Comparison of ENCODE assay signal across 18 cellular contexts in the genomic region with DNA sequence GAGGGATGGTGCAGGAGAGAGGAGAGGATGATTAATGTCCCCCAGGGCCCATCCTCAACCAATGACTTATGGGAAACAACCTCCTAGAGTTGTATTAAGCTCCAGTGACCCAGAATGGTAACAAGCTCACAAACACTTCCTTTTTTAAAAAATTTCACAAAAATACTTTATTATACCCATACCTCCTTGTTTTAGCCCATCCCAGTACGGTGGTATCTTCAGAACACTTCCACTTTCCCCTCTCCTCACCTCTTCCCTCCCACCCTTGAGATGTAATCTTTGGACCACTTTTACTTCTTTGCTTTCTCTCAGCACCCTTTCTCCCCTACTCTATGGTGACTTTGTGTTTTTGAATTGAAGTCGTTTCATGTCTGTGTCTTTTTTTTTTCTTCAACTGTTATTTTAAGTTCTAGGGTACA.
DNase-seq lines count a peak whose midpoint lies in the region; ATAC-seq, FAIRE-seq and TF ChIP-seq lines count a peak whose summit lies in the region.
"Had no signal": no experiment of that assay in that cellular context is flagged by ENCODE, and none has a peak within 500 bp of the region (broad histone marks: within the 10 kb centered on the region; RNA-seq: fewer than 3 reads in every experiment).

No MANE protein-coding gene starts in this region.

- CTCF ChIA-PET in CD8-positive, alpha-beta memory T cell (lab: Charles Lee): interaction anchor here (1.2 kb wide), 1 partner anchor 10 kb away, joined by 3 read pairs; no protein-coding TSS in a partner anchor
- CTCF ChIA-PET in naive thymus-derived CD4-positive, alpha-beta T cell (lab: Charles Lee): interaction anchor here (0.6 to 2.3 kb wide), 4 partner anchors 40 to 158 kb away, joined by 3 to 7 read pairs (median 6); no protein-coding TSS in a partner anchor

- no peaks in the 10 kb centered on the region for H3K27me3 ChIP-seq in CD8-positive, alpha-beta memory T cell (ENCODE audit: insufficient read depth, low read length, poor library complexity, severe bottlenecking)
- H3K27me3 ChIP-seq in naive thymus-derived CD4-positive, alpha-beta T cell (ENCODE audit: control insufficient read depth in 2 of 2, insufficient read depth in 2 of 2, low read length in 2 of 2): no peaks in the 10 kb centered on the region
- no peaks in the 10 kb centered on the region for H3K27me3 ChIP-seq in pancreas
- H3K27me3 ChIP-seq: BLaER1, breast epithelium had no signal

- peak overlapping the region; percentile 17 for H3K27ac Mint-ChIP-seq in T-helper 2 cell treated with Interferon-gamma antibody and Interleukin-4, amounts not matched to agents 5 μg/mL and 100 μg/mL, for 36 hours
- H3K27ac Mint-ChIP-seq in CD8-positive, alpha-beta memory T cell: peak overlapping the region; percentile 16 to 88 (median 68)
- peak overlapping the region; percentile 82 for H3K27ac Mint-ChIP-seq in activated T-helper 1 cell treated with anti-CD3 and anti-CD28 coated beads, Interleukin-12 subunit alpha, Interleukin-12 subunit beta, Interleukin-2, Interleukin-4 antibody, amounts not matched to agents 30 ng/mL and 10 ng/mL and 1 ng/mL, durations not matched to agents 14 hours and 24 hours and 36 hours
- peak overlapping the region; percentile 32 to 93 (median 84) for H3K27ac Mint-ChIP-seq in naive thymus-derived CD4-positive, alpha-beta T cell
- H3K27ac Mint-ChIP-seq: dendritic cell treated with granulocyte-macrophage colony-stimulating factor and Interleukin-4, amounts not matched to agents 40 ng/mL and 50 ng/mL, for 4 days had no signal

- H3K27ac ChIP-seq in CD8-positive, alpha-beta memory T cell (ENCODE audit: low read depth, low read length): no peak overlapping the region
- H3K27ac ChIP-seq in naive thymus-derived CD4-positive, alpha-beta T cell (ENCODE audit: low read depth, low read length): peak overlapping the region; percentile 16
- no peak overlapping the region for H3K27ac ChIP-seq in pancreas
- H3K27ac ChIP-seq: BLaER1, breast epithelium had no signal

- H3K36me3 ChIP-seq in CD8-positive, alpha-beta memory T cell (ENCODE audit: insufficient read depth, low read length): no peaks in the 10 kb centered on the region
- peaks cover 0 to 1% (median 0%) of the 10 kb centered on the region in 3 experiments for H3K36me3 ChIP-seq in naive thymus-derived CD4-positive, alpha-beta T cell (ENCODE audit: control insufficient read depth in 2 of 3, insufficient read depth in 3 of 3, low read length in 3 of 3)
- H3K36me3 ChIP-seq in pancreas: no peaks in the 10 kb centered on the region
- H3K36me3 ChIP-seq: BLaER1, breast epithelium, HAP-1 had no signal

- peaks cover 50% of the 10 kb centered on the region for H3K4me1 ChIP-seq in CD8-positive, alpha-beta memory T cell (ENCODE audit: insufficient read depth, low read length)
- H3K4me1 ChIP-seq in naive thymus-derived CD4-positive, alpha-beta T cell (ENCODE audit: control insufficient read depth in 2 of 2, insufficient read depth in 2 of 2, low read length in 2 of 2): peaks cover 9 to 43% of the 10 kb centered on the region in 2 donors
- no peaks in the 10 kb centered on the region for H3K4me1 ChIP-seq in pancreas
- H3K4me1 ChIP-seq: breast epithelium, HAP-1 had no signal

- DNase-seq in T-helper 2 cell treated with Interferon-gamma antibody and Interleukin-4, amounts not matched to agents 5 μg/mL and 100 μg/mL, for 36 hours (ENCODE audit: low spot score): no peak
- DNase-seq in T-helper 2 cell (no peak), pancreas (no peak)
- peak in 1 of 5 donors; percentile 49 for DNase-seq in CD8-positive, alpha-beta memory T cell
- DNase-seq in activated T-helper 1 cell treated with anti-CD3 and anti-CD28 coated beads, Interleukin-12 subunit alpha, Interleukin-12 subunit beta, Interleukin-2, Interleukin-4 antibody, amounts not matched to agents 30 ng/mL and 10 ng/mL and 1 ng/mL, durations not matched to agents 14 hours and 24 hours and 36 hours (ENCODE audit: low spot score): no peak
- DNase-seq in naive thymus-derived CD4-positive, alpha-beta T cell: peak in 5 of 9 donors; percentile 23 to 58 (median 41)
- DNase-seq: 8988T, foreskin fibroblast, KG1, kidney glomerular epithelial cell, NCI-H2029 treated with DMSO at 0.1 percent for 48 hours, trophoblast cell had no signal

- H3K9me3 Mint-ChIP-seq in T-helper 2 cell treated with Interferon-gamma antibody and Interleukin-4, amounts not matched to agents 5 μg/mL and 100 μg/mL, for 36 hours: no peaks in the 10 kb centered on the region
- no peaks in the 10 kb centered on the region for H3K9me3 Mint-ChIP-seq in CD8-positive, alpha-beta memory T cell
- no peaks in the 10 kb centered on the region for H3K9me3 Mint-ChIP-seq in activated T-helper 1 cell treated with anti-CD3 and anti-CD28 coated beads, Interleukin-12 subunit alpha, Interleukin-12 subunit beta, Interleukin-2, Interleukin-4 antibody, amounts not matched to agents 30 ng/mL and 10 ng/mL and 1 ng/mL, durations not matched to agents 14 hours and 24 hours and 36 hours
- no peaks in the 10 kb centered on the region for H3K9me3 Mint-ChIP-seq in naive thymus-derived CD4-positive, alpha-beta T cell
- H3K9me3 Mint-ChIP-seq: dendritic cell treated with granulocyte-macrophage colony-stimulating factor and Interleukin-4, amounts not matched to agents 40 ng/mL and 50 ng/mL, for 4 days had no signal

- ATAC-seq in naive thymus-derived CD4-positive, alpha-beta T cell: peak; percentile 40
- ATAC-seq in GM18520 (IDR thresholded peaks at IDR 0.05; ENCODE audit: unreplicated experiment) (no peak), HG03159 (IDR thresholded peaks at IDR 0.05; ENCODE audit: unreplicated experiment) (no peak), pancreas (no peak)

- peak overlapping the region; percentile 4 for H3K4me3 Mint-ChIP-seq in T-helper 2 cell treated with Interferon-gamma antibody and Interleukin-4, amounts not matched to agents 5 μg/mL and 100 μg/mL, for 36 hours
- peak overlapping the region in 6 of 7 donors; percentile 4 to 86 (median 60) for H3K4me3 Mint-ChIP-seq in CD8-positive, alpha-beta memory T cell
- peak overlapping the region; percentile 48 for H3K4me3 Mint-ChIP-seq in activated T-helper 1 cell treated with anti-CD3 and anti-CD28 coated beads, Interleukin-12 subunit alpha, Interleukin-12 subunit beta, Interleukin-2, Interleukin-4 antibody, amounts not matched to agents 30 ng/mL and 10 ng/mL and 1 ng/mL, durations not matched to agents 14 hours and 24 hours and 36 hours
- H3K4me3 Mint-ChIP-seq in naive thymus-derived CD4-positive, alpha-beta T cell: peak overlapping the region; percentile 41 to 79 (median 76)

- FAIRE-seq in pancreas (lab: Jason Lieb, UNC): no peak

- POLR2A ChIA-PET in CD8-positive, alpha-beta memory T cell (lab: Charles Lee): no interaction called here
- POLR2A ChIA-PET in naive thymus-derived CD4-positive, alpha-beta T cell (lab: Charles Lee): interaction anchor here (0.7 to 2.8 kb wide), 8 partner anchors 9 to 102 kb away, joined by 3 to 20 read pairs (median 4); no protein-coding TSS in a partner anchor

- no peaks in the 10 kb centered on the region for H3K27me3 Mint-ChIP-seq in T-helper 2 cell treated with Interferon-gamma antibody and Interleukin-4, amounts not matched to agents 5 μg/mL and 100 μg/mL, for 36 hours (ENCODE audit: low read depth)
- no peaks in the 10 kb centered on the region for H3K27me3 Mint-ChIP-seq in CD8-positive, alpha-beta memory T cell
- H3K27me3 Mint-ChIP-seq in activated T-helper 1 cell treated with anti-CD3 and anti-CD28 coated beads, Interleukin-12 subunit alpha, Interleukin-12 subunit beta, Interleukin-2, Interleukin-4 antibody, amounts not matched to agents 30 ng/mL and 10 ng/mL and 1 ng/mL, durations not matched to agents 14 hours and 24 hours and 36 hours (ENCODE audit: insufficient read depth): no peaks in the 10 kb centered on the region
- no peaks in the 10 kb centered on the region for H3K27me3 Mint-ChIP-seq in naive thymus-derived CD4-positive, alpha-beta T cell
- H3K27me3 Mint-ChIP-seq: dendritic cell treated with granulocyte-macrophage colony-stimulating factor and Interleukin-4, amounts not matched to agents 40 ng/mL and 50 ng/mL, for 4 days had no signal

- intact Hi-C loops in activated T-helper 1 cell treated with anti-CD3 and anti-CD28 coated beads, Interleukin-12 subunit alpha, Interleukin-12 subunit beta, Interleukin-2, Interleukin-4 antibody, amounts not matched to agents 30 ng/mL and 10 ng/mL and 1 ng/mL, durations not matched to agents 14 hours and 24 hours and 36 hours (cut with micrococcal nuclease): loop anchor here (5.0 kb wide), 4 partner anchors 38 to 297 kb away; a partner anchor contains a TSS
- intact Hi-C loops in naive thymus-derived CD4-positive, alpha-beta T cell (cut with micrococcal nuclease): loop anchor here in 1 of 2 donors (1.0 kb wide), 1 partner anchor 11 kb away; no protein-coding TSS in a partner anchor
- intact Hi-C loops in pancreas (cut with DNase I): no loop called here

- 17 to 48% methylated on average over 2 of the region's 2 CpGs for WGBS in pancreas, 2 donors

- peaks cover 28% of the 10 kb centered on the region for H3K4me1 Mint-ChIP-seq in T-helper 2 cell treated with Interferon-gamma antibody and Interleukin-4, amounts not matched to agents 5 μg/mL and 100 μg/mL, for 36 hours (ENCODE audit: low read depth)
- H3K4me1 Mint-ChIP-seq in CD8-positive, alpha-beta memory T cell: peaks cover 57 to 84% (median 79%) of the 10 kb centered on the region in 3 donors
- H3K4me1 Mint-ChIP-seq in activated T-helper 1 cell treated with anti-CD3 and anti-CD28 coated beads, Interleukin-12 subunit alpha, Interleukin-12 subunit beta, Interleukin-2, Interleukin-4 antibody, amounts not matched to agents 30 ng/mL and 10 ng/mL and 1 ng/mL, durations not matched to agents 14 hours and 24 hours and 36 hours (ENCODE audit: low read depth): peaks cover 66% of the 10 kb centered on the region
- peaks cover 43 to 79% (median 67%) of the 10 kb centered on the region in 7 donors for H3K4me1 Mint-ChIP-seq in naive thymus-derived CD4-positive, alpha-beta T cell

- no peak overlapping the region for H3K4me3 ChIP-seq in CD8-positive, alpha-beta memory T cell (ENCODE audit: low read length)
- H3K4me3 ChIP-seq in naive thymus-derived CD4-positive, alpha-beta T cell (ENCODE audit: low read length): peak overlapping the region; percentile 15
- no peak overlapping the region for H3K4me3 ChIP-seq in pancreas
- H3K4me3 ChIP-seq: BLaER1, breast epithelium, HAP-1 had no signal

- no peak for TF ChIP-seq CTCF in pancreas (IDR thresholded peaks at IDR 0.05)

- no peaks in the 10 kb centered on the region for H3K9me3 ChIP-seq in CD8-positive, alpha-beta memory T cell (ENCODE audit: low read length)
- H3K9me3 ChIP-seq in naive thymus-derived CD4-positive, alpha-beta T cell (ENCODE audit: control insufficient read depth in 2 of 3, low read length in 3 of 3): no peaks in the 10 kb centered on the region
- H3K9me3 ChIP-seq in pancreas: no peaks in the 10 kb centered on the region
- H3K9me3 ChIP-seq: BLaER1, breast epithelium, HAP-1 had no signal

- peaks cover 10% of the 10 kb centered on the region for H3K36me3 Mint-ChIP-seq in T-helper 2 cell treated with Interferon-gamma antibody and Interleukin-4, amounts not matched to agents 5 μg/mL and 100 μg/mL, for 36 hours (ENCODE audit: low read depth)
- H3K36me3 Mint-ChIP-seq in CD8-positive, alpha-beta memory T cell: peaks cover 5 to 20% (median 19%) of the 10 kb centered on the region in 3 donors
- peaks cover 20% of the 10 kb centered on the region for H3K36me3 Mint-ChIP-seq in activated T-helper 1 cell treated with anti-CD3 and anti-CD28 coated beads, Interleukin-12 subunit alpha, Interleukin-12 subunit beta, Interleukin-2, Interleukin-4 antibody, amounts not matched to agents 30 ng/mL and 10 ng/mL and 1 ng/mL, durations not matched to agents 14 hours and 24 hours and 36 hours (ENCODE audit: low read depth)
- H3K36me3 Mint-ChIP-seq in naive thymus-derived CD4-positive, alpha-beta T cell: peaks cover 5 to 26% (median 24%) of the 10 kb centered on the region in 5 donors

Comparison
In these comparisons a context has a peak if more than half of its experiments do, and no peak if none do; other contexts are left out.
1. DNase-seq: peak in naive thymus-derived CD4-positive, alpha-beta T cell (5 of 9); none in T-helper 2 cell treated with Interferon-gamma antibody and Interleukin-4, amounts not matched to agents 5 μg/mL and 100 μg/mL, for 36 hours (single experiment), T-helper 2 cell (0 of 5), activated T-helper 1 cell treated with anti-CD3 and anti-CD28 coated beads, Interleukin-12 subunit alpha, Interleukin-12 subunit beta, Interleukin-2, Interleukin-4 antibody, amounts not matched to agents 30 ng/mL and 10 ng/mL and 1 ng/mL, durations not matched to agents 14 hours and 24 hours and 36 hours (single experiment) and pancreas (0 of 6).
2. H3K27ac Mint-ChIP-seq: peak in every context shown above with its lines; median percentile 84 in naive thymus-derived CD4-positive, alpha-beta T cell; 82 in activated T-helper 1 cell treated with anti-CD3 and anti-CD28 coated beads, Interleukin-12 subunit alpha, Interleukin-12 subunit beta, Interleukin-2, Interleukin-4 antibody, amounts not matched to agents 30 ng/mL and 10 ng/mL and 1 ng/mL, durations not matched to agents 14 hours and 24 hours and 36 hours; 68 in CD8-positive, alpha-beta memory T cell; 17 in T-helper 2 cell treated with Interferon-gamma antibody and Interleukin-4, amounts not matched to agents 5 μg/mL and 100 μg/mL, for 36 hours.
3. H3K4me3 Mint-ChIP-seq: peak in every context shown above with its lines; median percentile 76 in naive thymus-derived CD4-positive, alpha-beta T cell; 60 in CD8-positive, alpha-beta memory T cell; 48 in activated T-helper 1 cell treated with anti-CD3 and anti-CD28 coated beads, Interleukin-12 subunit alpha, Interleukin-12 subunit beta, Interleukin-2, Interleukin-4 antibody, amounts not matched to agents 30 ng/mL and 10 ng/mL and 1 ng/mL, durations not matched to agents 14 hours and 24 hours and 36 hours; 4 in T-helper 2 cell treated with Interferon-gamma antibody and Interleukin-4, amounts not matched to agents 5 μg/mL and 100 μg/mL, for 36 hours.